In genomic region chr20:31723282-31724078, GRCh38 we compare ENCODE assay signal across 8 cellular contexts. TPM values are rescaled to one million over a fixed set of nuclear protein-coding genes. Genes with fewer than 3 reads are reported as not detected.
DNase-seq lines count a peak whose midpoint lies in the region; ATAC-seq and FAIRE-seq lines count a peak whose summit lies in the region.

No MANE protein-coding gene starts in this region.

- peak; percentile 58 for FAIRE-seq in GM19239 (lab: Jason Lieb, UNC)

- ATAC-seq in HG03442 (IDR thresholded peaks at IDR 0.05; ENCODE audit: unreplicated experiment) = peak; percentile 86
- peak; percentile 88 for ATAC-seq in left lobe of liver

- DNase-seq in C1 segment of cervical spinal cord (lab: John Stamatoyannopoulos, UW) (peak; percentile 90 to 100 (median 99)), GM19239 (ENCODE audit: insufficient read length, low spot score) (peak; percentile 83), NCI-H510A (lab: John Stamatoyannopoulos, UW) (peak; percentile 97), left lobe of liver (ENCODE audit: low spot score) (peak; percentile 99)
- peak; percentile 96 to 98 for DNase-seq in activated CD4-positive, alpha-beta T cell treated with anti-CD3 and anti-CD28 coated beads for 4 hours
- peak; percentile 98 for DNase-seq in stimulated activated CD4-positive, alpha-beta T cell treated with anti-CD3 and anti-CD28 coated beads, Interleukin-2, amount 100 ng/mL, for 24 hours

- H3K27ac ChIP-seq in cingulate gyrus (ENCODE audit: low read depth, low read length) = peak overlapping the region; percentile 99

RNA-seq across cellular contexts. Expression of gene BCL2L1, which starts 0.8 kb away (rescaled TPM):
- 35.0 TPM for total RNA-seq in left lobe of liver

RNA-seq across cellular contexts. Expression of gene TPX2, which starts 15.6 kb away (rescaled TPM):
- 2.0 TPM for total RNA-seq in left lobe of liver

Comparison
In these comparisons a context has a peak if more than half of its experiments do, and no peak if none do; other contexts are left out.
1. Peak in every context shown above with its lines: DNase-seq, ATAC-seq and H3K27ac ChIP-seq.